ENCODE assay signal across 8 cellular contexts in genomic region chr5:43389679-43390329, GRCh38. TPM values are rescaled to one million over a fixed set of nuclear protein-coding genes. Genes with fewer than 3 reads are reported as not detected.
DNase-seq lines count a peak whose midpoint lies in the region; ATAC-seq and TF ChIP-seq lines count a peak whose summit lies in the region.

No MANE protein-coding gene starts in this region.

- 35 to 39% methylated on average over 4 of the region's 4 CpGs for WGBS in testis, 2 donors

- no peaks in the 10 kb centered on the region for H3K9me3 ChIP-seq in CD8-positive, alpha-beta T cell (ENCODE audit: low read length)
- H3K9me3 ChIP-seq in testis: no peaks in the 10 kb centered on the region

- peak; percentile 87 for TF ChIP-seq CTCF in CD8-positive, alpha-beta T cell (IDR thresholded peaks at IDR 0.05)
- peak; percentile 93 for TF ChIP-seq CTCF in epithelial cell of proximal tubule (conservative IDR thresholded peaks at IDR 0.05; ENCODE audit: low read depth, low read length)
- TF ChIP-seq CTCF in testis (IDR thresholded peaks at IDR 0.05): peak; percentile 72 to 86 (median 72)

- H3K27ac ChIP-seq in CD8-positive, alpha-beta T cell (ENCODE audit: low read depth, low read length): no peak overlapping the region
- H3K27ac ChIP-seq in testis: no peak overlapping the region

- H3K27me3 ChIP-seq in CD8-positive, alpha-beta T cell (ENCODE audit: insufficient read depth, low read length): no peaks in the 10 kb centered on the region
- H3K27me3 ChIP-seq in testis: no peaks in the 10 kb centered on the region

- no peaks in the 10 kb centered on the region for H3K4me1 ChIP-seq in CD8-positive, alpha-beta T cell (ENCODE audit: insufficient read depth, low read length)
- H3K4me1 ChIP-seq in testis: no peaks in the 10 kb centered on the region

- H3K27me3 Mint-ChIP-seq in CD8-positive, alpha-beta T cell (ENCODE audit: low read depth): no peaks in the 10 kb centered on the region
- no peaks in the 10 kb centered on the region for H3K27me3 Mint-ChIP-seq in activated CD4-positive, alpha-beta memory T cell treated with anti-CD3 and anti-CD28 coated beads for 36 hours
- H3K27me3 Mint-ChIP-seq in naive B cell: no peaks in the 10 kb centered on the region

- H3K36me3 ChIP-seq in CD8-positive, alpha-beta T cell (ENCODE audit: insufficient read depth, low read length): peaks cover 14% of the 10 kb centered on the region
- H3K36me3 ChIP-seq in testis (ENCODE audit: low read depth, missing control alignments): no peaks in the 10 kb centered on the region

- intact Hi-C loops in CD8-positive, alpha-beta T cell (cut with DNase I, micrococcal nuclease): loop anchor here (1.0 to 10.0 kb wide), 10 partner anchors 7 to 1535 kb away; partner anchors contain the start of genes HMGCS1 (in 1 of the 2) and TMEM267 (in 1 of the 2)
- intact Hi-C loops in activated CD4-positive, alpha-beta memory T cell treated with anti-CD3 and anti-CD28 coated beads for 36 hours (cut with micrococcal nuclease): loop anchor here (1.0 to 10.0 kb wide), 9 partner anchors 77 to 483 kb away; partner anchors contain the start of genes HMGCS1 and NNT
- intact Hi-C loops in testis (cut with DNase I; ENCODE audit: low total_unique reads): no loop called here

- no peaks in the 10 kb centered on the region for H3K9me3 Mint-ChIP-seq in CD8-positive, alpha-beta T cell
- H3K9me3 Mint-ChIP-seq in activated CD4-positive, alpha-beta memory T cell treated with anti-CD3 and anti-CD28 coated beads for 36 hours: no peaks in the 10 kb centered on the region
- no peaks in the 10 kb centered on the region for H3K9me3 Mint-ChIP-seq in naive B cell

- POLR2A ChIA-PET in CD8-positive, alpha-beta T cell (lab: Charles Lee): interaction anchor here (1.3 to 1.7 kb wide), 2 partner anchors 76 to 94 kb away, joined by 7 to 9 read pairs; partner anchors contain the start of genes HMGCS1 and TMEM267
- POLR2A ChIA-PET in activated CD4-positive, alpha-beta memory T cell treated with anti-CD3 and anti-CD28 coated beads for 36 hours (lab: Charles Lee): interaction anchor here (1.5 kb wide), 1 partner anchor 77 kb away, joined by 7 read pairs; the partner anchor contains the start of gene HMGCS1

- peak; percentile 64 for ATAC-seq in CD8-positive, alpha-beta T cell
- ATAC-seq in GM19397 (IDR thresholded peaks at IDR 0.05; ENCODE audit: unreplicated experiment) (peak; percentile 53), naive B cell (ENCODE audit: low read depth in 2 of 2) (peak; percentile 85 to 92)

- H3K4me3 Mint-ChIP-seq in CD8-positive, alpha-beta T cell: no peak overlapping the region
- H3K4me3 Mint-ChIP-seq in activated CD4-positive, alpha-beta memory T cell treated with anti-CD3 and anti-CD28 coated beads for 36 hours: no peak overlapping the region
- H3K4me3 Mint-ChIP-seq in naive B cell: peak overlapping the region in 1 of 8 donors; percentile 11

- CTCF ChIA-PET in CD8-positive, alpha-beta T cell (lab: Charles Lee): interaction anchor here (0.6 to 4.1 kb wide), 25 partner anchors 9 to 1533 kb away, joined by 3 to 29 read pairs (median 4); partner anchors contain the start of genes CCL28, HMGCS1, TMEM267 and ZNF131
- CTCF ChIA-PET in activated CD4-positive, alpha-beta memory T cell treated with anti-CD3 and anti-CD28 coated beads for 36 hours (lab: Charles Lee): interaction anchor here (0.6 to 4.0 kb wide), 59 partner anchors 8 to 480 kb away, joined by 3 to 75 read pairs (median 4); partner anchors contain the start of genes CCL28, HMGCS1, NIM1K and NNT

- H3K4me3 ChIP-seq in CD8-positive, alpha-beta T cell (ENCODE audit: low read depth, low read length): no peak overlapping the region
- H3K4me3 ChIP-seq in epithelial cell of proximal tubule (ENCODE audit: low read depth, low read length): no peak overlapping the region
- no peak overlapping the region for H3K4me3 ChIP-seq in testis

- DNase-seq in CD8-positive, alpha-beta T cell: peak in 5 of 7 experiments; percentile 11 to 44 (median 25)
- peak; percentile 97 for DNase-seq in HT-29 (ENCODE audit: low spot score)
- DNase-seq in NCI-H774 (lab: John Stamatoyannopoulos, UW): peak; percentile 78
- DNase-seq in activated CD4-positive, alpha-beta memory T cell treated with anti-CD3 and anti-CD28 coated beads for 36 hours: peak; percentile 58
- peak; percentile 80 for DNase-seq in epithelial cell of proximal tubule (ENCODE audit: low read depth)
- DNase-seq in naive B cell: peak; percentile 56
- peak; percentile 80 for DNase-seq in testis

- no peak overlapping the region for H3K27ac Mint-ChIP-seq in CD8-positive, alpha-beta T cell
- no peak overlapping the region for H3K27ac Mint-ChIP-seq in activated CD4-positive, alpha-beta memory T cell treated with anti-CD3 and anti-CD28 coated beads for 36 hours
- H3K27ac Mint-ChIP-seq in naive B cell: peak overlapping the region in 2 of 6 donors; percentile 20 to 93

- TF ChIP-seq POLR2A in testis (IDR thresholded peaks at IDR 0.05): no peak

- H3K4me1 Mint-ChIP-seq in CD8-positive, alpha-beta T cell (ENCODE audit: low read depth): peaks cover 35% of the 10 kb centered on the region
- H3K4me1 Mint-ChIP-seq in activated CD4-positive, alpha-beta memory T cell treated with anti-CD3 and anti-CD28 coated beads for 36 hours (ENCODE audit: low read depth): peaks cover 31% of the 10 kb centered on the region
- H3K4me1 Mint-ChIP-seq in naive B cell: peaks cover 20 to 37% (median 31%) of the 10 kb centered on the region in 3 donors

- peaks cover 30% of the 10 kb centered on the region for H3K36me3 Mint-ChIP-seq in CD8-positive, alpha-beta T cell
- H3K36me3 Mint-ChIP-seq in activated CD4-positive, alpha-beta memory T cell treated with anti-CD3 and anti-CD28 coated beads for 36 hours: peaks cover 12% of the 10 kb centered on the region
- peaks cover 12 to 17% of the 10 kb centered on the region in 2 donors for H3K36me3 Mint-ChIP-seq in naive B cell

RNA-seq across cellular contexts. Expression of gene CCL28, which starts 22.4 kb away (rescaled TPM):
- total RNA-seq in CD8-positive, alpha-beta T cell: 10 to 100 TPM; 19.5 to 20.9 TPM
- total RNA-seq in HT-29 (2014; rRNA removed; shearing (Covaris generic)): 2.2 and 4.2 TPM in 2 replicates
- total RNA-seq in activated CD4-positive, alpha-beta memory T cell treated with anti-CD3 and anti-CD28 coated beads for 36 hours: 1 to 10 TPM; 7.6 to 8.8 TPM
- total RNA-seq in epithelial cell of proximal tubule: 2.1 and 6.2 TPM in 2 replicates
- polyA plus RNA-seq in naive B cell (ENCODE audit: low read depth in 6 of 6): 10 to 100 TPM; 15.3 to 22.3 (median 19.5) TPM
- 1 to 10 TPM; 5.6 to 7.6 TPM for total RNA-seq in testis
- 3.8 TPM for polyA plus RNA-seq in testis (ENCODE audit: insufficient read depth, low read depth, low replicate concordance)

Comparison
In these comparisons a context has a peak if more than half of its experiments do, and no peak if none do; other contexts are left out.
1. DNase-seq: peak in every context shown above with its lines; median percentile 97 in HT-29; 80 in epithelial cell of proximal tubule; 80 in testis; 78 in NCI-H774; 58 in activated CD4-positive, alpha-beta memory T cell treated with anti-CD3 and anti-CD28 coated beads for 36 hours; 56 in naive B cell; 25 in CD8-positive, alpha-beta T cell.